Comparison of ENCODE assay signal across 13 cellular contexts in genomic region chr3:51673802-51674654, GRCh38. TPM values are rescaled to one million over a fixed set of nuclear protein-coding genes. Genes with fewer than 3 reads are reported as not detected.
DNase-seq lines count a peak whose midpoint lies in the region; ATAC-seq and TF ChIP-seq lines count a peak whose summit lies in the region.
"Had no signal": no experiment of that assay in that cellular context is flagged by ENCODE, and none has a peak within 500 bp of the region (broad histone marks: within the 10 kb centered on the region; RNA-seq: fewer than 3 reads in every experiment).

No MANE protein-coding gene starts in this region.

- H3K9me3 ChIP-seq in BLaER1 = no peaks in the 10 kb centered on the region
- H3K9me3 ChIP-seq in CD8-positive, alpha-beta T cell (ENCODE audit: low read length) = no peaks in the 10 kb centered on the region
- H3K9me3 ChIP-seq: Caco-2 had no signal

- H3K4me1 ChIP-seq in BLaER1 = peaks cover 40% of the 10 kb centered on the region
- peaks cover 78% of the 10 kb centered on the region for H3K4me1 ChIP-seq in CD8-positive, alpha-beta T cell (ENCODE audit: insufficient read depth, low read length)
- H3K4me1 ChIP-seq: Caco-2 had no signal

- H3K4me2 ChIP-seq in BLaER1 = peak overlapping the region; percentile 89; the same call in 1 of the 2 replicates
- H3K4me2 ChIP-seq: smooth muscle cell had no signal

- DNase-seq in CD8-positive, alpha-beta T cell = no peak
- DNase-seq in activated naive CD8-positive, alpha-beta T cell treated with anti-CD3 and anti-CD28 coated beads, Interleukin-2, amount 10 ng/mL, durations not matched to agents 7 days and 5 days = peak; percentile 29
- no peak for DNase-seq in natural killer cell
- no peak for DNase-seq in erythroblast (lab: John Stamatoyannopoulos, UW)
- DNase-seq in SW480 (ENCODE audit: low spot score) = no peak
- DNase-seq in NCI-H1417 (lab: John Stamatoyannopoulos, UW) = no peak
- DNase-seq: Caco-2, left colon, NCI-H1092 treated with DMSO at 0.1 percent for 48 hours, NCI-H226 had no signal

- H3K27me3 ChIP-seq in BLaER1 = no peaks in the 10 kb centered on the region
- no peaks in the 10 kb centered on the region for H3K27me3 ChIP-seq in CD8-positive, alpha-beta T cell (ENCODE audit: insufficient read depth, low read length)

- H3K36me3 Mint-ChIP-seq in CD8-positive, alpha-beta T cell = peaks cover 40% of the 10 kb centered on the region
- H3K36me3 Mint-ChIP-seq in activated naive CD8-positive, alpha-beta T cell treated with anti-CD3 and anti-CD28 coated beads, Interleukin-2, amount 10 ng/mL, durations not matched to agents 7 days and 5 days = peaks cover 32% of the 10 kb centered on the region
- peaks cover 7% of the 10 kb centered on the region for H3K36me3 Mint-ChIP-seq in natural killer cell

- peaks cover 87% of the 10 kb centered on the region for H3K4me1 Mint-ChIP-seq in CD8-positive, alpha-beta T cell (ENCODE audit: low read depth)
- peaks cover 66% of the 10 kb centered on the region for H3K4me1 Mint-ChIP-seq in activated naive CD8-positive, alpha-beta T cell treated with anti-CD3 and anti-CD28 coated beads, Interleukin-2, amount 10 ng/mL, durations not matched to agents 7 days and 5 days
- peaks cover 74 to 75% of the 10 kb centered on the region in 2 donors for H3K4me1 Mint-ChIP-seq in natural killer cell

- no peak for ATAC-seq in CD8-positive, alpha-beta T cell
- no peak for ATAC-seq in activated naive CD8-positive, alpha-beta T cell treated with anti-CD3 and anti-CD28 coated beads, Interleukin-2, amount 10 ng/mL, durations not matched to agents 7 days and 5 days (ENCODE audit: low read depth)
- ATAC-seq in natural killer cell = no peak
- no peak for ATAC-seq in HG03442 (IDR thresholded peaks at IDR 0.05; ENCODE audit: unreplicated experiment)
- ATAC-seq: left colon had no signal

- H3K27me3 Mint-ChIP-seq in CD8-positive, alpha-beta T cell (ENCODE audit: low read depth) = no peaks in the 10 kb centered on the region
- no peaks in the 10 kb centered on the region for H3K27me3 Mint-ChIP-seq in activated naive CD8-positive, alpha-beta T cell treated with anti-CD3 and anti-CD28 coated beads, Interleukin-2, amount 10 ng/mL, durations not matched to agents 7 days and 5 days
- H3K27me3 Mint-ChIP-seq in natural killer cell (ENCODE audit: low read depth in 2 of 2) = no peaks in the 10 kb centered on the region

- peaks cover 54% of the 10 kb centered on the region for H3K36me3 ChIP-seq in BLaER1
- H3K36me3 ChIP-seq in CD8-positive, alpha-beta T cell (ENCODE audit: insufficient read depth, low read length) = peaks cover 7% of the 10 kb centered on the region

- TF ChIP-seq CTCF in CD8-positive, alpha-beta T cell (IDR thresholded peaks at IDR 0.05) = no peak
- no peak for TF ChIP-seq CTCF in natural killer cell (IDR thresholded peaks at IDR 0.05)

- H4K20me1 ChIP-seq in BLaER1 = peaks cover 59% of the 10 kb centered on the region

- peak overlapping the region; percentile 18 for H3K27ac Mint-ChIP-seq in CD8-positive, alpha-beta T cell
- no peak overlapping the region for H3K27ac Mint-ChIP-seq in activated naive CD8-positive, alpha-beta T cell treated with anti-CD3 and anti-CD28 coated beads, Interleukin-2, amount 10 ng/mL, durations not matched to agents 7 days and 5 days
- peak overlapping the region; percentile 4 to 98 for H3K27ac Mint-ChIP-seq in natural killer cell

- no peak overlapping the region for H3K4me3 Mint-ChIP-seq in CD8-positive, alpha-beta T cell
- H3K4me3 Mint-ChIP-seq in activated naive CD8-positive, alpha-beta T cell treated with anti-CD3 and anti-CD28 coated beads, Interleukin-2, amount 10 ng/mL, durations not matched to agents 7 days and 5 days = peak overlapping the region; percentile 48
- peak overlapping the region; percentile 75 for H3K4me3 Mint-ChIP-seq in natural killer cell

- TF ChIP-seq POLR2A in erythroblast (IDR thresholded peaks at IDR 0.05; ENCODE audit: low read length) = no peak

- POLR2A ChIA-PET in CD8-positive, alpha-beta T cell (lab: Charles Lee) = interaction anchor here (1.0 to 5.4 kb wide), 6 partner anchors 8 to 174 kb away, joined by 3 to 47 read pairs (median 5); partner anchors contain the start of genes DCAF1 and RAD54L2
- POLR2A ChIA-PET in activated naive CD8-positive, alpha-beta T cell treated with anti-CD3 and anti-CD28 coated beads, Interleukin-2, amount 10 ng/mL, durations not matched to agents 7 days and 5 days (lab: Charles Lee) = interaction anchor here (0.8 to 7.2 kb wide), 6 partner anchors 7 to 1105 kb away, joined by 3 to 110 read pairs (median 6); partner anchors contain the start of genes DCAF1, HEMK1 and RAD54L2

- 0 out of 2 replicates have a peak overlapping the region, but pooled peaks have one; percentile 15 for H3K9ac ChIP-seq in BLaER1

- no peaks in the 10 kb centered on the region for H3K9me3 Mint-ChIP-seq in CD8-positive, alpha-beta T cell
- H3K9me3 Mint-ChIP-seq in activated naive CD8-positive, alpha-beta T cell treated with anti-CD3 and anti-CD28 coated beads, Interleukin-2, amount 10 ng/mL, durations not matched to agents 7 days and 5 days = no peaks in the 10 kb centered on the region
- no peaks in the 10 kb centered on the region for H3K9me3 Mint-ChIP-seq in natural killer cell

- no peak overlapping the region for H3K27ac ChIP-seq in BLaER1
- H3K27ac ChIP-seq in CD8-positive, alpha-beta T cell (ENCODE audit: low read depth, low read length) = no peak overlapping the region

- no peak overlapping the region for H3K4me3 ChIP-seq in BLaER1
- no peak overlapping the region for H3K4me3 ChIP-seq in CD8-positive, alpha-beta T cell (ENCODE audit: low read depth, low read length)
- H3K4me3 ChIP-seq: smooth muscle cell had no signal

- intact Hi-C loops in CD8-positive, alpha-beta T cell (cut with DNase I, micrococcal nuclease) = loop anchor here (5.0 to 10.0 kb wide), 4 partner anchors 702 to 1309 kb away; partner anchors contain the start of gene CACNA2D2 (in 1 of the 2)
- intact Hi-C loops in natural killer cell (cut with micrococcal nuclease) = loop anchor here (5.0 kb wide), 1 partner anchor 1057 kb away; the partner anchor contains the start of gene MAPKAPK3

- CTCF ChIA-PET in CD8-positive, alpha-beta T cell (lab: Charles Lee) = interaction anchor here (0.7 to 8.0 kb wide), 8 partner anchors 7 to 172 kb away, joined by 3 to 163 read pairs (median 4); partner anchors contain the start of gene DCAF1

RNA-seq across cellular contexts. Expression of gene TEX264, which starts 3.0 kb away (rescaled TPM):
- total RNA-seq in CD8-positive, alpha-beta T cell = 10 to 100 TPM; 18.7 to 21.0 TPM
- total RNA-seq in activated naive CD8-positive, alpha-beta T cell treated with anti-CD3 and anti-CD28 coated beads, Interleukin-2, amount 10 ng/mL, durations not matched to agents 7 days and 5 days = 10 to 100 TPM; 49.3 to 49.8 TPM
- 10 to 100 TPM; 41.1 to 46.8 (median 45.4) TPM for total RNA-seq in natural killer cell

RNA-seq across cellular contexts. Expression of gene GRM2, which starts 32.8 kb away (rescaled TPM):
- total RNA-seq in CD8-positive, alpha-beta T cell = 1 to 10 TPM; 3.9 to 5.4 TPM
- 1 to 10 TPM; 1.4 to 2.2 TPM for total RNA-seq in activated naive CD8-positive, alpha-beta T cell treated with anti-CD3 and anti-CD28 coated beads, Interleukin-2, amount 10 ng/mL, durations not matched to agents 7 days and 5 days
- 1 to 10 TPM; 5.6 to 8.0 (median 7.4) TPM for total RNA-seq in natural killer cell
- total RNA-seq: left colon had no signal
